Comparison of ENCODE assay signal across 8 cellular contexts in the genomic region with DNA sequence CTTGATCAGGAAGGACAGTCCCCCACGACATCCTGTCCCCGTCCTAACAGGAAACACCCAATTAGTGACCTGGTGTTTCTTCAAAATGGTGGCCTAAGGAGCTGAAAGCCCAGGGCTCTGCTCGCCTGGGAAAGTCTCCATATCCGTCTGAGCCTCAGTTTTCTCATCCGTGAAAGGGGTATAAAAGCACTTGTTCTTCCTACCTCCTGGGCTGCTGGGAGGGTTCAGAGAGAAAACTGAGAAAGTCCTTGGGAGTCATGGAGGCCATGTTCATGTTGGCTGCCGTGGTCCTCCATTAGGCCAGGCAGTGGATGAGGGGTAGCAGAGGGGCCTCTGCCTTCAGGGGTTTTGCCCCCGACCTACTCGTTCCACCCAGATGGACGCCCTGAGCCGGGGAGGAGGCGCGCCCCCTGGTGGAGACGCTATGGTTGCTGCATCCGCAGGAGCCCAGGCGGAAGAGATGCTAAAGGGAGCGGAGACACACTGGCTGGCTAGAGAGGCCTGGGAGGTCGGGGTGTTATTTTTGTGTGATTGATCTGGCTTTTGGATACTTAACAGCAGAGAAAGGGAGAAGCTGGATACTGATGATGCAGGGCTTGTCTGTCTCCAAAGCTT.
DNase-seq lines count a peak whose midpoint lies in the region; ATAC-seq and TF ChIP-seq lines count a peak whose summit lies in the region.

No MANE protein-coding gene starts in this region.

- no peaks in the 10 kb centered on the region for H3K36me3 ChIP-seq in mesendoderm (ENCODE audit: control insufficient read depth, insufficient read depth, low read length)

- no peaks in the 10 kb centered on the region for H3K4me1 ChIP-seq in mesendoderm (ENCODE audit: control insufficient read depth, low read depth, low read length)

- peak; percentile 54 for ATAC-seq in stimulated activated naive CD8-positive, alpha-beta T cell treated with anti-CD3 and anti-CD28 coated beads, Interleukin-15, amount 100 ng/mL, for 72 hours
- ATAC-seq in HG03095 (IDR thresholded peaks at IDR 0.05; ENCODE audit: unreplicated experiment), result no peak
- no peak for ATAC-seq in HG03045 (IDR thresholded peaks at IDR 0.05; ENCODE audit: unreplicated experiment)

- no peak overlapping the region for H3K23ac ChIP-seq in mesendoderm (ENCODE audit: low read length)

- H3K4me3 ChIP-seq in astrocyte of the spinal cord (ENCODE audit: low read depth, low read length) (no peak overlapping the region), mesendoderm (ENCODE audit: low read length) (no peak overlapping the region)

- no peak overlapping the region for H3K56ac ChIP-seq in mesendoderm (ENCODE audit: low read length)

- H3K4me3 Mint-ChIP-seq in stimulated activated naive CD8-positive, alpha-beta T cell treated with anti-CD3 and anti-CD28 coated beads, Interleukin-15, amount 100 ng/mL, for 72 hours, result no peak overlapping the region

- no peaks in the 10 kb centered on the region for H3K79me1 ChIP-seq in mesendoderm (ENCODE audit: low read length)

- TF ChIP-seq CTCF in GM12874 (IDR thresholded peaks at IDR 0.05; ENCODE audit: insufficient read depth, low read depth, low read length) (peak; percentile 77), astrocyte of the spinal cord (IDR thresholded peaks at IDR 0.05; ENCODE audit: low read depth, low read length) (peak; percentile 75)

- no peaks in the 10 kb centered on the region for H3K27me3 Mint-ChIP-seq in stimulated activated naive CD8-positive, alpha-beta T cell treated with anti-CD3 and anti-CD28 coated beads, Interleukin-15, amount 100 ng/mL, for 72 hours

- no peak overlapping the region for H3K4me2 ChIP-seq in mesendoderm (ENCODE audit: low read length)

- in situ Hi-C loops in astrocyte of the spinal cord (cut with HindIII; ENCODE audit: low sequenced_read_pairs), result no loop called here

- H3K4ac ChIP-seq in mesendoderm (ENCODE audit: low read depth, low read length), result no peak overlapping the region

- no peak overlapping the region for H3K27ac ChIP-seq in mesendoderm (ENCODE audit: low read depth, low read length)

- H3K9ac ChIP-seq in mesendoderm (ENCODE audit: low read length), result no peak overlapping the region

- no peak overlapping the region for H3K18ac ChIP-seq in mesendoderm (ENCODE audit: low read length)

- peak overlapping the region in 1 of 2 donors; percentile 50 for H3K27ac Mint-ChIP-seq in stimulated activated naive CD8-positive, alpha-beta T cell treated with anti-CD3 and anti-CD28 coated beads, Interleukin-15, amount 100 ng/mL, for 72 hours

- peaks cover 36% of the 10 kb centered on the region for H3K4me1 Mint-ChIP-seq in stimulated activated naive CD8-positive, alpha-beta T cell treated with anti-CD3 and anti-CD28 coated beads, Interleukin-15, amount 100 ng/mL, for 72 hours

- no peak overlapping the region for H2BK15ac ChIP-seq in mesendoderm (replicated peaks; ENCODE audit: low read depth)

- no peak overlapping the region for H2AK5ac ChIP-seq in mesendoderm (ENCODE audit: low read length)

- no peak overlapping the region for H4K5ac ChIP-seq in mesendoderm (ENCODE audit: low read length)

- no peak overlapping the region for H4K8ac ChIP-seq in mesendoderm (ENCODE audit: low read depth, low read length)

- no peaks in the 10 kb centered on the region for H3K79me2 ChIP-seq in mesendoderm (ENCODE audit: control insufficient read depth, insufficient read depth, low read length)

- no peaks in the 10 kb centered on the region for H3K9me3 Mint-ChIP-seq in stimulated activated naive CD8-positive, alpha-beta T cell treated with anti-CD3 and anti-CD28 coated beads, Interleukin-15, amount 100 ng/mL, for 72 hours

- no peak overlapping the region for H2BK5ac ChIP-seq in mesendoderm (ENCODE audit: low read length)

- no peak overlapping the region for H2BK120ac ChIP-seq in mesendoderm (ENCODE audit: low read depth, low read length)

- DNase-seq in T-helper 22 cell (ENCODE audit: low read depth) (peak; percentile 12), astrocyte of the spinal cord (ENCODE audit: low read depth, low spot score) (no peak), mesendoderm (peak; percentile 67), cerebellar nuclear complex (lab: John Stamatoyannopoulos, UW) (no peak)
- DNase-seq in stimulated activated naive CD8-positive, alpha-beta T cell treated with anti-CD3 and anti-CD28 coated beads, Interleukin-15, amount 100 ng/mL, for 72 hours, result peak; percentile 52 to 58

- WGBS in mesendoderm (ENCODE audit: extremely low coverage, insufficient coverage, low lambda C conversion rate), result no CpG with 5 or more reads among the region's 17 CpGs

- no peaks in the 10 kb centered on the region for H3K27me3 ChIP-seq in mesendoderm (ENCODE audit: insufficient read depth, low read length, poor library complexity)

Comparison
In these comparisons a context has a peak if more than half of its experiments do, and no peak if none do; other contexts are left out.
1. DNase-seq: peak in T-helper 22 cell (single experiment), mesendoderm (single experiment) and stimulated activated naive CD8-positive, alpha-beta T cell treated with anti-CD3 and anti-CD28 coated beads, Interleukin-15, amount 100 ng/mL, for 72 hours (2 of 2); none in astrocyte of the spinal cord (single experiment) and cerebellar nuclear complex (0 of 2).